10 cellular contexts compared by ENCODE assay signal in genomic region chr10:60414877-60415585, GRCh38. TPM values are rescaled to one million over a fixed set of nuclear protein-coding genes. Genes with fewer than 3 reads are reported as not detected.
DNase-seq lines count a peak whose midpoint lies in the region; ATAC-seq and TF ChIP-seq lines count a peak whose summit lies in the region.
"Had no signal": no experiment of that assay in that cellular context is flagged by ENCODE, and none has a peak within 500 bp of the region (broad histone marks: within the 10 kb centered on the region; RNA-seq: fewer than 3 reads in every experiment).

No MANE protein-coding gene starts in this region.

- TF ChIP-seq EP300 in Ishikawa (IDR thresholded peaks at IDR 0.05; ENCODE audit: borderline replicate concordance): no peak

- ATAC-seq in left colon (peak; percentile 76), GM19023 (IDR thresholded peaks at IDR 0.05; ENCODE audit: unreplicated experiment) (no peak), gastrocnemius medialis (no peak)

- CTCF ChIA-PET in BJ (lab: Yijun Ruan, JAX): interaction anchor here (0.6 to 1.2 kb wide), 3 partner anchors 13 to 1318 kb away, joined by 3 read pairs; no protein-coding TSS in a partner anchor

- DNase-seq in BJ (ENCODE audit: low read depth): peak; percentile 77
- peak; percentile 92 for DNase-seq in brain microvascular endothelial cell
- DNase-seq in left colon: peak in 1 of 2 donors; percentile 13
- DNase-seq in H7: no peak
- no peak for DNase-seq in central memory CD4-positive, alpha-beta T cell
- no peak for DNase-seq in gastrocnemius medialis
- DNase-seq: ovary, SIG-M5 had no signal

- H3K27me3 ChIP-seq in BJ (ENCODE audit: control insufficient read depth, insufficient read depth, low read length) (no peaks in the 10 kb centered on the region), brain microvascular endothelial cell (replicated peaks) (no peaks in the 10 kb centered on the region), H7 (ENCODE audit: control insufficient read depth, insufficient read depth, low read length) (no peaks in the 10 kb centered on the region; the same call in 1 of the 2 replicates), gastrocnemius medialis (no peaks in the 10 kb centered on the region)
- H3K27me3 ChIP-seq: ovary had no signal

- in situ Hi-C loops in brain microvascular endothelial cell (cut with HindIII; ENCODE audit: low pct_ligation_motif_present, low sequenced_read_pairs) (no loop called here), gastrocnemius medialis (cut with MboI; ENCODE audit: low sequenced_read_pairs in 4 of 4) (no loop called here)

- intact Hi-C loops in left colon (cut with DNase I, micrococcal nuclease) (no loop called here), gastrocnemius medialis (cut with DNase I; ENCODE audit: low total_unique reads) (no loop called here)

- H3K36me3 ChIP-seq in BJ (ENCODE audit: control insufficient read depth, insufficient read depth, low read length) (no peaks in the 10 kb centered on the region), brain microvascular endothelial cell (replicated peaks) (no peaks in the 10 kb centered on the region), H7 (replicated peaks; ENCODE audit: control insufficient read depth, insufficient read depth, low read length) (no peaks in the 10 kb centered on the region), gastrocnemius medialis (no peaks in the 10 kb centered on the region)
- H3K36me3 ChIP-seq: ovary had no signal

- TF ChIP-seq CTCF in BJ (IDR thresholded peaks at IDR 0.05; ENCODE audit: insufficient read depth, low read depth, low read length) (no peak), brain microvascular endothelial cell (IDR thresholded peaks at IDR 0.05; ENCODE audit: low read depth, low read length, missing control alignments) (no peak), gastrocnemius medialis (IDR thresholded peaks at IDR 0.05 in 4 of 5, conservative IDR thresholded peaks at IDR 0.05 in 1 of 5) (no peak)

- TF ChIP-seq RAD21 in Ishikawa (IDR thresholded peaks at IDR 0.05; ENCODE audit: low read depth): no peak

- H3K4me3 ChIP-seq in BJ (ENCODE audit: low read depth, low read length) (no peak overlapping the region), brain microvascular endothelial cell (ENCODE audit: low read depth, low read length) (no peak overlapping the region), H7 (ENCODE audit: insufficient read depth, low read depth, low read length) (no peak overlapping the region), gastrocnemius medialis (no peak overlapping the region)
- H3K4me3 ChIP-seq: ovary had no signal

- POLR2A ChIA-PET in BJ (lab: Charles Lee): no interaction called here

- TF ChIP-seq POLR2A in gastrocnemius medialis (IDR thresholded peaks at IDR 0.05): no peak

- no peaks in the 10 kb centered on the region for H3K9me3 ChIP-seq in gastrocnemius medialis
- H3K9me3 ChIP-seq: ovary had no signal

- H3K27ac ChIP-seq in brain microvascular endothelial cell (peak overlapping the region; percentile 68), gastrocnemius medialis (no peak overlapping the region)
- H3K27ac ChIP-seq: ovary had no signal

- no peaks in the 10 kb centered on the region for H3K4me1 ChIP-seq in gastrocnemius medialis

TF ChIP-seq in Ishikawa, 13 proteins besides CTCF, POLR2A, EP300 and RAD21:
- TF ChIP-seq TEAD4 (IDR thresholded peaks at IDR 0.05): peak; percentile 67
- TF ChIP-seq FOXM1 (IDR thresholded peaks at IDR 0.05; ENCODE audit: borderline replicate concordance, low read depth): no peak

RNA-seq across cellular contexts. Expression of gene ANK3, which starts 25.4 kb away (rescaled TPM):
- 0.09 and 0.13 TPM in 2 replicates for polyA plus RNA-seq in BJ (2011; rRNA removed)
- polyA minus RNA-seq in BJ (2011; rRNA and poly(A)+ RNA removed): 0.21 TPM in 1 of 2 replicates, not detected in the other
- total RNA-seq in left colon (100 to 1,000 TPM in 1 of 2 donors, 10 to 100 TPM in 1; 95.4 to 103 TPM), gastrocnemius medialis (100 to 1,000 TPM; 125 to 171 (median 149) TPM)
- total RNA-seq in H7 (2014; rRNA removed; shearing (Covaris generic)): 21.7 and 38.6 TPM in 2 replicates

Comparison
In these comparisons a context has a peak if more than half of its experiments do, and no peak if none do; other contexts are left out.
1. DNase-seq: peak in BJ (single experiment) and brain microvascular endothelial cell (single experiment); none in H7 (single experiment), central memory CD4-positive, alpha-beta T cell (single experiment) and gastrocnemius medialis (0 of 2).